In genomic region chr1:38942664-38943428, GRCh38 we compare ENCODE assay signal across 24 cellular contexts. TPM values are rescaled to one million over a fixed set of nuclear protein-coding genes. Genes with fewer than 3 reads are reported as not detected.
DNase-seq lines count a peak whose midpoint lies in the region; ATAC-seq, FAIRE-seq and TF ChIP-seq lines count a peak whose summit lies in the region.
"Had no signal": no experiment of that assay in that cellular context is flagged by ENCODE, and none has a peak within 500 bp of the region (broad histone marks: within the 10 kb centered on the region; RNA-seq: fewer than 3 reads in every experiment).

No MANE protein-coding gene starts in this region.

- no peak overlapping the region for H2AFZ ChIP-seq in HepG2 (ENCODE audit: low read length)
- no peak overlapping the region for H2AFZ ChIP-seq in endothelial cell of umbilical vein (ENCODE audit: low read depth, low read length)

- no peak overlapping the region for H3K4me3 ChIP-seq in HepG2 (replicated peaks in 1 of 3; ENCODE audit: insufficient read depth in 1 of 3, low read depth in 2 of 3, low read length in 3 of 3)
- no peak overlapping the region for H3K4me3 ChIP-seq in right lobe of liver
- H3K4me3 ChIP-seq in endothelial cell of umbilical vein (replicated peaks in 1 of 3; ENCODE audit: insufficient read depth in 1 of 3, low read depth in 1 of 3, low read length in 3 of 3): no peak overlapping the region
- H3K4me3 ChIP-seq: BLaER1 had no signal

- peak overlapping the region; percentile 50 for H3K4me2 ChIP-seq in HepG2 (ENCODE audit: low read depth, low read length)
- no peak overlapping the region for H3K4me2 ChIP-seq in endothelial cell of umbilical vein (ENCODE audit: insufficient read depth, low read length)
- H3K4me2 ChIP-seq: BLaER1 had no signal

- no peak overlapping the region for H3K9ac ChIP-seq in HepG2 (ENCODE audit: insufficient read depth, low read depth, low read length)
- no peak overlapping the region for H3K9ac ChIP-seq in endothelial cell of umbilical vein (replicated peaks; ENCODE audit: extremely low read depth, insufficient read depth, low read length)
- H3K9ac ChIP-seq: BLaER1 had no signal

- no TSS peak for BruUV-seq in HepG2 (replicated peaks; lab: Mats Ljungman, UMichigan)
- BruUV-seq in endothelial cell of umbilical vein (replicated peaks; lab: Mats Ljungman, UMichigan): no TSS peak

- ATAC-seq in HepG2 (peak; percentile 66), right lobe of liver (no peak)

- CTCF ChIA-PET in HepG2 (lab: Yijun Ruan, JAX; ENCODE audit: low intra/inter-chr PET ratio, low total read pairs) (no interaction called here), endothelial cell of umbilical vein (lab: Charles Lee) (no interaction called here)

- H3K36me3 ChIP-seq in HepG2 (replicated peaks in 1 of 2; ENCODE audit: control insufficient read depth in 1 of 2, insufficient read depth in 2 of 2, low read length in 2 of 2) (no peaks in the 10 kb centered on the region), right lobe of liver (no peaks in the 10 kb centered on the region), endothelial cell of umbilical vein (ENCODE audit: control insufficient read depth in 2 of 2, extremely low read depth in 1 of 2, insufficient read depth in 2 of 2, low read length in 2 of 2) (no peaks in the 10 kb centered on the region)
- H3K36me3 ChIP-seq: BE2C, BLaER1 had no signal

- TF ChIP-seq RAD21 in HepG2 (CRISPR knock-in tag; IDR thresholded peaks at IDR 0.05): no peak

- H3K27me3 ChIP-seq in HepG2 (ENCODE audit: control insufficient read depth in 1 of 2, insufficient read depth in 2 of 2, low read length in 2 of 2) (no peaks in the 10 kb centered on the region; a peak in 1 of 5 replicates), right lobe of liver (no peaks in the 10 kb centered on the region), endothelial cell of umbilical vein (ENCODE audit: control insufficient read depth in 2 of 2, insufficient read depth in 2 of 2, low read length in 2 of 2) (no peaks in the 10 kb centered on the region)
- H3K27me3 ChIP-seq: BE2C, BLaER1 had no signal

- peak; percentile 63 for FAIRE-seq in HepG2 (lab: Jason Lieb, UNC)
- peak; percentile 21 for FAIRE-seq in endothelial cell of umbilical vein (lab: Jason Lieb, UNC)
- FAIRE-seq: A204.1, GM12891, GM19239 had no signal

- 46% methylated on average over 9 of the region's 10 CpGs for WGBS in HepG2 (ENCODE audit: low lambda C conversion rate)
- 89% methylated on average over 4 of the region's 10 CpGs for WGBS in right lobe of liver (ENCODE audit: insufficient coverage, low coverage, low lambda C conversion rate, missing lambda C conversion rate)

- H3K27ac ChIP-seq in HepG2 (ENCODE audit: extremely low read length, insufficient read depth, low read length): peak overlapping the region; percentile 64
- no peak overlapping the region for H3K27ac ChIP-seq in right lobe of liver
- H3K27ac ChIP-seq in endothelial cell of umbilical vein (ENCODE audit: insufficient read depth, low read depth, low read length): no peak overlapping the region
- H3K27ac ChIP-seq: BLaER1 had no signal

- no peak for TF ChIP-seq POLR2A in HepG2 (IDR thresholded peaks at IDR 0.05; ENCODE audit: insufficient read depth in 1 of 2, low read depth in 2 of 2, low read length in 2 of 2)
- TF ChIP-seq POLR2A in right lobe of liver (IDR thresholded peaks at IDR 0.05): no peak
- no peak for TF ChIP-seq POLR2A in endothelial cell of umbilical vein (IDR thresholded peaks at IDR 0.05; ENCODE audit: low read depth, low read length)

- no peak for TF ChIP-seq EP300 in HepG2 (IDR thresholded peaks at IDR 0.05; ENCODE audit: low read depth in 2 of 2, low read length in 2 of 2)
- TF ChIP-seq EP300 in HepG2 (CRISPR knock-in tag; IDR thresholded peaks at IDR 0.05; ENCODE audit: borderline replicate concordance): no peak

- H3K9me1 ChIP-seq in endothelial cell of umbilical vein (replicated peaks; ENCODE audit: control insufficient read depth, extremely low read depth, insufficient read depth, low read length): no peaks in the 10 kb centered on the region

- intact Hi-C loops in HepG2 (cut with micrococcal nuclease; ENCODE audit: unreplicated experiment) (no loop called here), right lobe of liver (cut with DNase I) (no loop called here), endothelial cell of umbilical vein (cut with micrococcal nuclease) (no loop called here)

- POLR2A ChIA-PET in HepG2 (lab: Yijun Ruan, JAX): no interaction called here
- POLR2A ChIA-PET in endothelial cell of umbilical vein (lab: Charles Lee): no interaction called here

- H3K9me3 ChIP-seq in HepG2 (ENCODE audit: low read length) (no peaks in the 10 kb centered on the region), right lobe of liver (no peaks in the 10 kb centered on the region), endothelial cell of umbilical vein (replicated peaks; ENCODE audit: control insufficient read depth, insufficient read depth, low read length) (no peaks in the 10 kb centered on the region)
- H3K9me3 ChIP-seq: BE2C had no signal

- TF ChIP-seq CTCF in HepG2 (CRISPR knock-in tag; IDR thresholded peaks at IDR 0.05): no peak
- TF ChIP-seq CTCF in right lobe of liver (IDR thresholded peaks at IDR 0.05): no peak
- TF ChIP-seq CTCF in endothelial cell of umbilical vein (IDR thresholded peaks at IDR 0.05; ENCODE audit: extremely low read depth in 1 of 2, insufficient read depth in 1 of 2, low read depth in 1 of 2, low read length in 2 of 2): no peak

- H4K20me1 ChIP-seq in HepG2 (ENCODE audit: insufficient read depth, low read length): no peaks in the 10 kb centered on the region
- H4K20me1 ChIP-seq in endothelial cell of umbilical vein (replicated peaks; ENCODE audit: control insufficient read depth, extremely low read depth, insufficient read depth, low read length): no peaks in the 10 kb centered on the region
- H4K20me1 ChIP-seq: BLaER1 had no signal

- H3K79me2 ChIP-seq in HepG2 (ENCODE audit: insufficient read depth, low read length): peaks cover 2% of the 10 kb centered on the region
- H3K79me2 ChIP-seq in endothelial cell of umbilical vein (ENCODE audit: control insufficient read depth, insufficient read depth, low read length): no peaks in the 10 kb centered on the region

- H3K4me1 ChIP-seq in HepG2 (ENCODE audit: insufficient read depth, low read length): peaks cover 69% of the 10 kb centered on the region
- H3K4me1 ChIP-seq in right lobe of liver: no peaks in the 10 kb centered on the region
- H3K4me1 ChIP-seq in endothelial cell of umbilical vein (ENCODE audit: control insufficient read depth, extremely low read depth, insufficient read depth, low read length): no peaks in the 10 kb centered on the region
- H3K4me1 ChIP-seq: BE2C, BLaER1 had no signal

- in situ Hi-C loops in HepG2 (cut with HindIII; ENCODE audit: extremely low pct_ligation_motif_present, low pct_unique_long_range_greater_than_20kb): no loop called here

- dilution Hi-C loops in endothelial cell of umbilical vein (cut with MboI; ENCODE audit: extremely low pct_ligation_motif_present, low sequenced_read_pairs): no loop called here

- DNase-seq in HepG2 (ENCODE audit: low spot score): peak; percentile 41
- DNase-seq in right lobe of liver: no peak
- no peak for DNase-seq in endothelial cell of umbilical vein (ENCODE audit: low read depth, low spot score)
- no peak for DNase-seq in GF-D8 (lab: John Stamatoyannopoulos, UW)
- no peak for DNase-seq in cerebellar cortex (ENCODE audit: low spot score)
- DNase-seq: 8988T; ACHN; BE2C; CD4-positive, alpha-beta memory T cell; CD4-positive, CD25-positive, alpha-beta regulatory T cell; CD8-positive, alpha-beta memory T cell; COR-L47; DMS 273 treated with DMSO at 0.1 percent for 48 hours; DMS153; DMS53; DMS79; DND-41; EL; GDM1 had no signal

RNA-seq across cellular contexts. Expression of gene RHBDL2, which starts 1.2 kb away (rescaled TPM):
- total RNA-seq in HepG2 (2016; rRNA removed; fragmentation: Illumina TruSeq; extraction: Trizol) (3.4 and 5.4 TPM in 2 replicates), right lobe of liver (under 1 TPM in 1 of 6 experiments, not detected in 5; 0.12 TPM), endothelial cell of umbilical vein (0.32 and 1.4 TPM in 2 replicates)
- total RNA-seq in HepG2 (2016; cell fraction: cytosol; rRNA removed; fragmentation: Illumina TruSeq; extraction: Trizol; ENCODE audit: low read depth): 1.3 and 2.6 TPM in 2 replicates
- 4.7 and 6.2 TPM in 2 replicates for total RNA-seq in HepG2 (2016; cell fraction: insoluble cytoplasmic fraction; rRNA removed; fragmentation: Illumina TruSeq; extraction: Trizol)
- 2.2 and 3.0 TPM in 2 replicates for total RNA-seq in HepG2 (2016; cell fraction: membrane; rRNA removed; fragmentation: Illumina TruSeq; extraction: Trizol)
- total RNA-seq in HepG2 (2016; cell fraction: nucleus; rRNA removed; fragmentation: Illumina TruSeq; extraction: Trizol): 5.1 TPM in 2 replicates
- polyA plus RNA-seq in HepG2 (2011; rRNA removed) (1.6 and 3.3 TPM in 2 replicates), endothelial cell of umbilical vein (0.06 and 0.11 TPM in 2 replicates)
- 2.0 and 2.4 TPM in 2 replicates for polyA plus RNA-seq in HepG2 (2011; cell fraction: cytosol; rRNA removed)
- polyA plus RNA-seq in HepG2 (2011; cell fraction: nucleus; rRNA removed): 0.93 and 1.8 TPM in 2 replicates
- polyA plus RNA-seq in HepG2 (2012): 3.0 and 9.6 TPM in 2 replicates
- polyA plus RNA-seq in HepG2 (2016; cell fraction: cytosol; fragmentation: Illumina TruSeq; extraction: Trizol; ENCODE audit: low read depth): 1.1 and 1.2 TPM in 2 replicates
- 2.6 and 4.0 TPM in 2 replicates for polyA plus RNA-seq in HepG2 (2016; cell fraction: insoluble cytoplasmic fraction; fragmentation: Illumina TruSeq; extraction: Trizol; ENCODE audit: low read depth)
- 1.4 and 2.6 TPM in 2 replicates for polyA plus RNA-seq in HepG2 (2016; cell fraction: membrane; fragmentation: Illumina TruSeq; extraction: Trizol; ENCODE audit: low read depth)
- 4.2 and 5.7 TPM in 2 replicates for polyA plus RNA-seq in HepG2 (2016; cell fraction: nucleus; fragmentation: Illumina TruSeq; extraction: Trizol; ENCODE audit: insufficient read depth, low read depth)
- polyA minus RNA-seq in HepG2 (2011; rRNA and poly(A)+ RNA removed; ENCODE audit: low replicate concordance): 0.96 and 1.6 TPM in 2 replicates
- polyA minus RNA-seq in HepG2 (2011; cell fraction: cytosol; rRNA and poly(A)+ RNA removed): 0.62 and 1.4 TPM in 2 replicates
- polyA minus RNA-seq in HepG2 (2011; cell fraction: nucleus; rRNA and poly(A)+ RNA removed): 1.9 and 2.2 TPM in 2 replicates
- 0.08 and 0.28 TPM in 2 replicates for polyA plus RNA-seq in endothelial cell of umbilical vein (2011; cell fraction: cytosol; rRNA removed)
- polyA plus RNA-seq in endothelial cell of umbilical vein (2011; cell fraction: nucleus; rRNA removed): 0.41 TPM in 1 of 2 replicates, not detected in the other
- 1.0 and 2.1 TPM in 2 replicates for polyA plus RNA-seq in endothelial cell of umbilical vein (2012)
- not detected in 2 replicates for polyA minus RNA-seq in endothelial cell of umbilical vein
- 2.0 TPM for polyA minus RNA-seq in endothelial cell of umbilical vein (2011; cell fraction: cytosol; rRNA and poly(A)+ RNA removed)
- not detected in 2 replicates for polyA minus RNA-seq in endothelial cell of umbilical vein (2011; cell fraction: nucleus; rRNA and poly(A)+ RNA removed)
- total RNA-seq: A673; CD4-positive, alpha-beta memory T cell; CD4-positive, CD25-positive, alpha-beta regulatory T cell; CD8-positive, alpha-beta memory T cell had no signal
- polyA plus RNA-seq: CD4-positive, alpha-beta memory T cell; CD8-positive, alpha-beta memory T cell had no signal

RNA-seq across cellular contexts. Expression of gene AKIRIN1, which starts 48.2 kb away (rescaled TPM):
- total RNA-seq in HepG2 (2016; rRNA removed; fragmentation: Illumina TruSeq; extraction: Trizol) (123 and 154 TPM in 2 replicates), right lobe of liver (10 to 100 TPM; 18.9 to 37.3 (median 28.5) TPM), endothelial cell of umbilical vein (43.4 and 49.3 TPM in 2 replicates)
- total RNA-seq in HepG2 (2016; cell fraction: cytosol; rRNA removed; fragmentation: Illumina TruSeq; extraction: Trizol; ENCODE audit: low read depth): 24.4 and 26.4 TPM in 2 replicates
- total RNA-seq in HepG2 (2016; cell fraction: insoluble cytoplasmic fraction; rRNA removed; fragmentation: Illumina TruSeq; extraction: Trizol): 126 and 150 TPM in 2 replicates
- total RNA-seq in HepG2 (2016; cell fraction: membrane; rRNA removed; fragmentation: Illumina TruSeq; extraction: Trizol): 114 and 115 TPM in 2 replicates
- 46.8 and 56.0 TPM in 2 replicates for total RNA-seq in HepG2 (2016; cell fraction: nucleus; rRNA removed; fragmentation: Illumina TruSeq; extraction: Trizol)
- polyA plus RNA-seq in HepG2 (2011; rRNA removed) (96.9 and 157 TPM in 2 replicates), endothelial cell of umbilical vein (22.2 and 28.4 TPM in 2 replicates)
- 64.0 and 81.1 TPM in 2 replicates for polyA plus RNA-seq in HepG2 (2011; cell fraction: cytosol; rRNA removed)
- 22.4 and 29.1 TPM in 2 replicates for polyA plus RNA-seq in HepG2 (2011; cell fraction: nucleus; rRNA removed)
- 67.2 and 119 TPM in 2 replicates for polyA plus RNA-seq in HepG2 (2012)
- 23.9 and 25.7 TPM in 2 replicates for polyA plus RNA-seq in HepG2 (2016; cell fraction: cytosol; fragmentation: Illumina TruSeq; extraction: Trizol; ENCODE audit: low read depth)
- polyA plus RNA-seq in HepG2 (2016; cell fraction: insoluble cytoplasmic fraction; fragmentation: Illumina TruSeq; extraction: Trizol; ENCODE audit: low read depth): 197 and 205 TPM in 2 replicates
- polyA plus RNA-seq in HepG2 (2016; cell fraction: membrane; fragmentation: Illumina TruSeq; extraction: Trizol; ENCODE audit: low read depth): 80.1 and 84.0 TPM in 2 replicates
- polyA plus RNA-seq in HepG2 (2016; cell fraction: nucleus; fragmentation: Illumina TruSeq; extraction: Trizol; ENCODE audit: insufficient read depth, low read depth): 102 and 107 TPM in 2 replicates
- 35.3 and 43.0 TPM in 2 replicates for polyA minus RNA-seq in HepG2 (2011; rRNA and poly(A)+ RNA removed; ENCODE audit: low replicate concordance)
- polyA minus RNA-seq in HepG2 (2011; cell fraction: cytosol; rRNA and poly(A)+ RNA removed): 63.2 and 68.3 TPM in 2 replicates
- polyA minus RNA-seq in HepG2 (2011; cell fraction: nucleus; rRNA and poly(A)+ RNA removed): 32.2 and 33.9 TPM in 2 replicates
- 24.9 and 29.4 TPM in 2 replicates for polyA plus RNA-seq in endothelial cell of umbilical vein (2011; cell fraction: cytosol; rRNA removed)
- 14.5 and 17.5 TPM in 2 replicates for polyA plus RNA-seq in endothelial cell of umbilical vein (2011; cell fraction: nucleus; rRNA removed)
- 42.8 and 50.5 TPM in 2 replicates for polyA plus RNA-seq in endothelial cell of umbilical vein (2012)
- polyA minus RNA-seq in endothelial cell of umbilical vein: 37.3 and 39.1 TPM in 2 replicates
- polyA minus RNA-seq in endothelial cell of umbilical vein (2011; cell fraction: cytosol; rRNA and poly(A)+ RNA removed): 35.5 TPM
- 14.1 and 15.6 TPM in 2 replicates for polyA minus RNA-seq in endothelial cell of umbilical vein (2011; cell fraction: nucleus; rRNA and poly(A)+ RNA removed)
